ENCODE assay signal across 17 cellular contexts in genomic region chr3:38099518-38099917, GRCh38. TPM values are rescaled to one million over a fixed set of nuclear protein-coding genes. Genes with fewer than 3 reads are reported as not detected.
DNase-seq lines count a peak whose midpoint lies in the region; ATAC-seq and TF ChIP-seq lines count a peak whose summit lies in the region.
"Had no signal": no experiment of that assay in that cellular context is flagged by ENCODE, and none has a peak within 500 bp of the region (broad histone marks: within the 10 kb centered on the region; RNA-seq: fewer than 3 reads in every experiment).

No MANE protein-coding gene starts in this region.

- H3K36me3 ChIP-seq in endodermal cell (ENCODE audit: control insufficient read depth, insufficient read depth, low read length) = no peaks in the 10 kb centered on the region
- H3K36me3 ChIP-seq in lung (ENCODE audit: control insufficient read depth in 2 of 2, insufficient read depth in 2 of 2, low read length in 2 of 2) = no peaks in the 10 kb centered on the region

- peak; percentile 27 for DNase-seq in activated CD8-positive, alpha-beta memory T cell treated with anti-CD3 and anti-CD28 coated beads, Interleukin-2, amount 10 ng/mL, durations not matched to agents 7 days and 5 days
- DNase-seq in activated CD8-positive, alpha-beta memory T cell treated with anti-CD3 and anti-CD28 coated beads, Interleukin-2, amount 50 U/mL, for 4 hours = no peak
- peak; percentile 62 for DNase-seq in endodermal cell
- no peak for DNase-seq in lung (ENCODE audit: low spot score)
- no peak for DNase-seq in DMS153 treated with DMSO at 0.1 percent for 48 hours (lab: John Stamatoyannopoulos, UW; ENCODE audit: unreplicated experiment)
- DNase-seq in foreskin fibroblast = no peak
- no peak for DNase-seq in NCI-H1092 treated with DMSO at 0.1 percent for 48 hours (lab: John Stamatoyannopoulos, UW)
- no peak for DNase-seq in stimulated activated CD4-positive, alpha-beta T cell treated with anti-CD3 and anti-CD28 coated beads, Interleukin-2, amount 100 ng/mL, for 24 hours
- DNase-seq: C1 segment of cervical spinal cord, EL, HCEC 1CT, IMR-90, NCI-H1436 treated with DMSO at 0.1 percent for 48 hours, NCI-H2081, NCI-H446 treated with DMSO at 0.1 percent for 48 hours, NCI-H748 treated with DMSO at 0.1 percent for 48 hours, SHP77 had no signal

- H3K27me3 ChIP-seq in endodermal cell (ENCODE audit: control insufficient read depth, insufficient read depth, low read length, poor library complexity, severe bottlenecking) (no peaks in the 10 kb centered on the region), lung (ENCODE audit: control insufficient read depth, insufficient read depth) (no peaks in the 10 kb centered on the region)

- ATAC-seq in activated CD8-positive, alpha-beta memory T cell treated with anti-CD3 and anti-CD28 coated beads, Interleukin-2, amount 10 ng/mL, durations not matched to agents 7 days and 5 days = no peak
- ATAC-seq in lung (ENCODE audit: insufficient read depth, low FRiP score) = peak; percentile 22

- H3K27ac Mint-ChIP-seq in activated CD8-positive, alpha-beta memory T cell treated with anti-CD3 and anti-CD28 coated beads, Interleukin-2, amount 10 ng/mL, durations not matched to agents 7 days and 5 days = no peak overlapping the region
- H3K27ac Mint-ChIP-seq in endodermal cell = no peak overlapping the region

- 56% methylated on average over 2 of the region's 5 CpGs; no CpG with 5 or more reads in 1 of the 2 experiments for WGBS in endodermal cell (ENCODE audit: insufficient coverage in 1 of 2, insufficient read length in 1 of 2), 2 experiments
- 34 to 59% methylated on average over 5 of the region's 5 CpGs for WGBS in lung, 2 donors

- TF ChIP-seq CTCF in endodermal cell (conservative IDR thresholded peaks at IDR 0.05) = no peak
- TF ChIP-seq CTCF in lung (IDR thresholded peaks at IDR 0.05; ENCODE audit: control extremely low read depth, extremely low read depth) = no peak
- TF ChIP-seq CTCF in foreskin fibroblast (IDR thresholded peaks at IDR 0.05; ENCODE audit: low read depth, low read length) = no peak

- H3K36me3 Mint-ChIP-seq in activated CD8-positive, alpha-beta memory T cell treated with anti-CD3 and anti-CD28 coated beads, Interleukin-2, amount 10 ng/mL, durations not matched to agents 7 days and 5 days = no peaks in the 10 kb centered on the region
- no peaks in the 10 kb centered on the region for H3K36me3 Mint-ChIP-seq in endodermal cell (ENCODE audit: low read depth)

- no peaks in the 10 kb centered on the region for H3K9me3 Mint-ChIP-seq in activated CD8-positive, alpha-beta memory T cell treated with anti-CD3 and anti-CD28 coated beads, Interleukin-2, amount 10 ng/mL, durations not matched to agents 7 days and 5 days (ENCODE audit: low read depth)
- H3K9me3 Mint-ChIP-seq in endodermal cell = peaks cover 1% of the 10 kb centered on the region

- H3K4me1 Mint-ChIP-seq in activated CD8-positive, alpha-beta memory T cell treated with anti-CD3 and anti-CD28 coated beads, Interleukin-2, amount 10 ng/mL, durations not matched to agents 7 days and 5 days = no peaks in the 10 kb centered on the region
- H3K4me1 Mint-ChIP-seq in endodermal cell = peaks cover 25% of the 10 kb centered on the region

- H3K27me3 Mint-ChIP-seq in activated CD8-positive, alpha-beta memory T cell treated with anti-CD3 and anti-CD28 coated beads, Interleukin-2, amount 10 ng/mL, durations not matched to agents 7 days and 5 days = peaks cover 4% of the 10 kb centered on the region
- peaks cover 6% of the 10 kb centered on the region for H3K27me3 Mint-ChIP-seq in endodermal cell (ENCODE audit: insufficient read depth)

- H3K4me3 ChIP-seq in endodermal cell (ENCODE audit: low read length) (no peak overlapping the region), lung (no peak overlapping the region), foreskin fibroblast (ENCODE audit: low read depth in 1 of 2, low read length in 2 of 2) (no peak overlapping the region)

- H3K9me3 ChIP-seq in endodermal cell (ENCODE audit: control insufficient read depth, low read length) = peaks cover under 1% of the 10 kb centered on the region
- H3K9me3 ChIP-seq in lung (ENCODE audit: control insufficient read depth in 2 of 2, insufficient read depth in 1 of 2, low read length in 1 of 2) = no peaks in the 10 kb centered on the region

- H3K4me3 Mint-ChIP-seq in activated CD8-positive, alpha-beta memory T cell treated with anti-CD3 and anti-CD28 coated beads, Interleukin-2, amount 10 ng/mL, durations not matched to agents 7 days and 5 days = no peak overlapping the region
- H3K4me3 Mint-ChIP-seq in endodermal cell = no peak overlapping the region

- H3K27ac ChIP-seq in endodermal cell (ENCODE audit: low read depth, low read length) (peak overlapping the region; percentile 27), lung (ENCODE audit: low read depth in 1 of 2, low read length in 1 of 2) (no peak overlapping the region)

- H3K4me1 ChIP-seq in endodermal cell (ENCODE audit: control insufficient read depth, insufficient read depth, low read length) (peaks cover 8% of the 10 kb centered on the region), lung (ENCODE audit: control insufficient read depth in 2 of 2, insufficient read depth in 2 of 2, low read length in 2 of 2) (no peaks in the 10 kb centered on the region)

- CTCF ChIA-PET in activated CD8-positive, alpha-beta memory T cell treated with anti-CD3 and anti-CD28 coated beads, Interleukin-2, amount 10 ng/mL, durations not matched to agents 7 days and 5 days (lab: Charles Lee) = no interaction called here

- H3K9ac ChIP-seq in endodermal cell (ENCODE audit: extremely low read depth, low read length, poor library complexity, severe bottlenecking) = no peak overlapping the region

RNA-seq across cellular contexts. Expression of gene ACAA1, which starts 37.4 kb away (rescaled TPM):
- 10 to 100 TPM; 91.3 to 91.7 TPM for total RNA-seq in activated CD8-positive, alpha-beta memory T cell treated with anti-CD3 and anti-CD28 coated beads, Interleukin-2, amount 10 ng/mL, durations not matched to agents 7 days and 5 days
- total RNA-seq in endodermal cell (10 to 100 TPM; 40.1 to 43.7 TPM), lung (100 to 1,000 TPM in 1 of 2 donors, 10 to 100 TPM in 1; 50.1 to 112 TPM)
- 26.1 TPM for polyA plus RNA-seq in endodermal cell (2013, experiment 1 of 2)
- 20.7 TPM for polyA plus RNA-seq in endodermal cell (2013, experiment 2 of 2)
- 10 to 100 TPM; 83.9 to 94.2 TPM for polyA plus RNA-seq in lung

RNA-seq across cellular contexts. Expression of gene MYD88, which starts 38.9 kb away (rescaled TPM):
- total RNA-seq in activated CD8-positive, alpha-beta memory T cell treated with anti-CD3 and anti-CD28 coated beads, Interleukin-2, amount 10 ng/mL, durations not matched to agents 7 days and 5 days = 10 to 100 TPM; 69.3 to 70.3 TPM
- 10 to 100 TPM; 16.2 to 18.8 TPM for total RNA-seq in endodermal cell
- 21.5 TPM for polyA plus RNA-seq in endodermal cell (2013, experiment 1 of 2)
- 22.1 TPM for polyA plus RNA-seq in endodermal cell (2013, experiment 2 of 2)
- total RNA-seq in lung = 10 to 100 TPM; 35.4 to 85.3 TPM
- polyA plus RNA-seq in lung = 100 to 1,000 TPM in 1 of 2 donors, 10 to 100 TPM in 1; 32.5 to 145 TPM

Comparison
In these comparisons a context has a peak if more than half of its experiments do, and no peak if none do; other contexts are left out.
1. DNase-seq: peak in activated CD8-positive, alpha-beta memory T cell treated with anti-CD3 and anti-CD28 coated beads, Interleukin-2, amount 10 ng/mL, durations not matched to agents 7 days and 5 days (single experiment) and endodermal cell (single experiment); none in activated CD8-positive, alpha-beta memory T cell treated with anti-CD3 and anti-CD28 coated beads, Interleukin-2, amount 50 U/mL, for 4 hours (single experiment), lung (single experiment), DMS153 treated with DMSO at 0.1 percent for 48 hours (single experiment), foreskin fibroblast (0 of 2), NCI-H1092 treated with DMSO at 0.1 percent for 48 hours (single experiment) and stimulated activated CD4-positive, alpha-beta T cell treated with anti-CD3 and anti-CD28 coated beads, Interleukin-2, amount 100 ng/mL, for 24 hours (0 of 2).